ENCODE assay signal across 19 cellular contexts in genomic region chr10:1698185-1698584, GRCh38. TPM values are rescaled to one million over a fixed set of nuclear protein-coding genes. Genes with fewer than 3 reads are reported as not detected.
"Had no signal": no experiment of that assay in that cellular context is flagged by ENCODE, and none has a peak within 500 bp of the region (broad histone marks: within the 10 kb centered on the region; RNA-seq: fewer than 3 reads in every experiment).

No MANE protein-coding gene starts in this region.

- H3K27ac ChIP-seq: esophagus squamous epithelium, gastroesophageal sphincter, ovary, right atrium auricular region, sigmoid colon, skin epidermis, stomach, thoracic aorta, transverse colon had no signal

- H3K4me1 Mint-ChIP-seq: naive thymus-derived CD4-positive, alpha-beta T cell had no signal

- H3K4me3 Mint-ChIP-seq: dendritic cell treated with granulocyte-macrophage colony-stimulating factor and Interleukin-4, amounts not matched to agents 40 ng/mL and 50 ng/mL, for 4 days; effector memory CD8-positive, alpha-beta T cell; naive thymus-derived CD4-positive, alpha-beta T cell had no signal

- H3K27me3 ChIP-seq: ovary, right atrium auricular region, sigmoid colon, transverse colon had no signal

- DNase-seq: effector memory CD8-positive, alpha-beta T cell; esophagus squamous epithelium; foreskin fibroblast; left colon; naive thymus-derived CD4-positive, alpha-beta T cell; ovary; sigmoid colon; stimulated activated CD4-positive, alpha-beta T cell treated with anti-CD3 and anti-CD28 coated beads, Interleukin-12 subunit alpha, Interleukin-12 subunit beta, amount 100 ng/mL, for 4 hours; stimulated activated naive CD4-positive, alpha-beta T cell; stomach; substantia nigra; transverse colon had no signal

- H3K27ac Mint-ChIP-seq: dendritic cell treated with granulocyte-macrophage colony-stimulating factor and Interleukin-4, amounts not matched to agents 40 ng/mL and 50 ng/mL, for 4 days; effector memory CD8-positive, alpha-beta T cell; naive thymus-derived CD4-positive, alpha-beta T cell had no signal

- H3K9me3 ChIP-seq: esophagus squamous epithelium, gastroesophageal sphincter, ovary, right atrium auricular region, sigmoid colon, stomach, thoracic aorta, transverse colon had no signal

- H3K36me3 ChIP-seq: esophagus squamous epithelium, gastroesophageal sphincter, ovary, right atrium auricular region, sigmoid colon, stomach, thoracic aorta, transverse colon had no signal

- H3K4me3 ChIP-seq: esophagus squamous epithelium, gastroesophageal sphincter, ovary, right atrium auricular region, sigmoid colon, skin epidermis, stomach, thoracic aorta, transverse colon had no signal

- ATAC-seq: effector memory CD8-positive, alpha-beta T cell; gastroesophageal sphincter; left colon; naive thymus-derived CD4-positive, alpha-beta T cell had no signal

- H3K4me1 ChIP-seq: esophagus squamous epithelium, gastroesophageal sphincter, right atrium auricular region, sigmoid colon, stomach, transverse colon had no signal

RNA-seq across cellular contexts. Expression of gene ADARB2, which starts 39.1 kb away (rescaled TPM):
- total RNA-seq: posterior vena cava, ureter had no signal
- polyA plus RNA-seq: naive thymus-derived CD4-positive, alpha-beta T cell had no signal
